ENCODE assay signal across 9 cellular contexts in genomic region chr7:27164381-27165088, GRCh38. TPM values are rescaled to one million over a fixed set of nuclear protein-coding genes. Genes with fewer than 3 reads are reported as not detected.
DNase-seq lines count a peak whose midpoint lies in the region; ATAC-seq, FAIRE-seq and TF ChIP-seq lines count a peak whose summit lies in the region.
"Had no signal": no experiment of that assay in that cellular context is flagged by ENCODE, and none has a peak within 500 bp of the region (broad histone marks: within the 10 kb centered on the region; RNA-seq: fewer than 3 reads in every experiment).

No MANE protein-coding gene starts in this region.

- no peak for FAIRE-seq in RCC 7860 (lab: Jason Lieb, UNC)

- no peaks in the 10 kb centered on the region for H3K36me3 ChIP-seq in brain microvascular endothelial cell (replicated peaks)

- peak; percentile 18 for DNase-seq in EL
- peak; percentile 32 for DNase-seq in RCC 7860 (ENCODE audit: low spot score)
- no peak for DNase-seq in foreskin fibroblast
- peak; percentile 73 for DNase-seq in sciatic nerve (ENCODE audit: low spot score)
- DNase-seq in NCI-H1417 (lab: John Stamatoyannopoulos, UW) = no peak
- no peak for DNase-seq in NCI-H2196 treated with DMSO at 0.1 percent for 48 hours (lab: John Stamatoyannopoulos, UW; ENCODE audit: unreplicated experiment)
- DNase-seq in brain microvascular endothelial cell = no peak
- DNase-seq: T-helper 9 cell had no signal

- in situ Hi-C loops in brain microvascular endothelial cell (cut with HindIII; ENCODE audit: low pct_ligation_motif_present, low sequenced_read_pairs) = loop anchor here (10.0 kb wide), 1 partner anchor 790 kb away; no protein-coding TSS in a partner anchor

- H3K27ac ChIP-seq in brain microvascular endothelial cell = no peak overlapping the region

- H3K4me3 ChIP-seq in foreskin fibroblast (ENCODE audit: low read depth in 1 of 2, low read length in 2 of 2) (peak overlapping the region; percentile 59 to 93), brain microvascular endothelial cell (ENCODE audit: low read depth, low read length) (no peak overlapping the region)

- TF ChIP-seq CTCF in foreskin fibroblast (IDR thresholded peaks at IDR 0.05; ENCODE audit: low read depth, low read length) (no peak), brain microvascular endothelial cell (IDR thresholded peaks at IDR 0.05; ENCODE audit: low read depth, low read length, missing control alignments) (no peak)

- intact Hi-C loops in sciatic nerve (cut with DNase I) = no loop called here

- peak; percentile 9 for ATAC-seq in sciatic nerve
- ATAC-seq in HG02970 (IDR thresholded peaks at IDR 0.05; ENCODE audit: low FRiP score, unreplicated experiment) = no peak

- peaks cover 96% of the 10 kb centered on the region for H3K27me3 ChIP-seq in brain microvascular endothelial cell (replicated peaks)

RNA-seq across cellular contexts. Expression of gene HOXA9, which starts 0.8 kb away (rescaled TPM):
- 7.1 TPM for total RNA-seq in sciatic nerve

RNA-seq across cellular contexts. Expression of gene HOXA7, which starts 8.1 kb away (rescaled TPM):
- 6.2 TPM for total RNA-seq in sciatic nerve

RNA-seq across cellular contexts. Expression of gene HOXA10, which starts 9.6 kb away (rescaled TPM):
- total RNA-seq in sciatic nerve = 11.2 TPM

RNA-seq across cellular contexts. Expression of gene HOXA3, which starts 12.2 kb away (rescaled TPM):
- total RNA-seq in sciatic nerve = 20.9 TPM

RNA-seq across cellular contexts. Expression of gene HOXA6, which starts 17.0 kb away (rescaled TPM):
- 15.8 TPM for total RNA-seq in sciatic nerve

Comparison
In these comparisons a context has a peak if more than half of its experiments do, and no peak if none do; other contexts are left out.
1. DNase-seq: peak in EL (single experiment), RCC 7860 (single experiment) and sciatic nerve (single experiment); none in foreskin fibroblast (0 of 2), NCI-H1417 (0 of 3), NCI-H2196 treated with DMSO at 0.1 percent for 48 hours (single experiment) and brain microvascular endothelial cell (single experiment).